In genomic region chr5:143162810-143163209, GRCh38 we compare ENCODE assay signal across 26 cellular contexts.
"Had no signal": no experiment of that assay in that cellular context is flagged by ENCODE, and none has a peak within 500 bp of the region (broad histone marks: within the 10 kb centered on the region; RNA-seq: fewer than 3 reads in every experiment).

No MANE protein-coding gene starts in this region.

- DNase-seq: hypothalamus; immature natural killer cell; kidney; left colon; left lung; lower lobe of right lung; mammary epithelial cell; mesenchymal stem cell; naive B cell; nephron progenitor cell; occipital lobe; stimulated activated CD4-positive, alpha-beta T cell treated with anti-CD3 and anti-CD28 coated beads, Interleukin-12 subunit alpha, Interleukin-12 subunit beta, amount 100 ng/mL, for 4 hours; stimulated activated CD4-positive, alpha-beta T cell treated with anti-CD3 and anti-CD28 coated beads, Interleukin-15, amount 100 ng/mL, for 24 hours; stimulated activated CD4-positive, alpha-beta T cell treated with anti-CD3 and anti-CD28 coated beads, Interleukin-2, amount 100 ng/mL, for 24 hours; stimulated activated CD4-positive, alpha-beta T cell treated with anti-CD3 and anti-CD28 coated beads, Interleukin-4, amount 100 ng/mL, for 1 hour; stimulated activated naive B cell treated with anti-CD40 and anti-IgM and Interleukin-4, amounts not matched to agents 10 μg/mL and 1 μg/mL and 100 μg/mL, for 72 hours; stimulated activated naive CD8-positive, alpha-beta T cell treated with anti-CD3 and anti-CD28 coated beads, Interleukin-15, Interleukin-2, amounts not matched to agents 100 U/mL and 50 U/mL, for 24 hours; stomach; tibial artery; upper lobe of right lung had no signal

- H3K27me3 Mint-ChIP-seq: naive B cell; stimulated activated naive B cell treated with anti-CD40 and anti-IgM and Interleukin-4, amounts not matched to agents 10 μg/mL and 1 μg/mL and 100 μg/mL, for 72 hours had no signal

- H3K27me3 ChIP-seq: left lung, neural progenitor cell, neutrophil, right atrium auricular region, stomach, tibial artery, upper lobe of right lung had no signal

- H3K9me3 Mint-ChIP-seq: immature natural killer cell, nephron progenitor cell had no signal

- H3K4me2 ChIP-seq: neural progenitor cell had no signal

- H2AFZ ChIP-seq: neural progenitor cell, parathyroid adenoma had no signal

- H3K36me3 Mint-ChIP-seq: neural progenitor cell had no signal

- H3K36me3 ChIP-seq: left lung, lower lobe of right lung, neural progenitor cell, right atrium auricular region, stomach, thoracic aorta, tibial artery, upper lobe of right lung had no signal

- H3K4me1 Mint-ChIP-seq: nephron progenitor cell had no signal

- H3K9me3 ChIP-seq: left lung, lower lobe of right lung, neutrophil, right atrium auricular region, stomach, thoracic aorta, tibial artery, upper lobe of right lung had no signal

- H3K4me3 ChIP-seq: left lung, lower lobe of right lung, neural progenitor cell, right atrium auricular region, skin epidermis, stomach, thoracic aorta, tibial artery, upper lobe of right lung had no signal

- H3K27ac ChIP-seq: left lung, lower lobe of right lung, neural progenitor cell, neutrophil, parathyroid adenoma, right atrium auricular region, skin epidermis, thoracic aorta, tibial artery, upper lobe of right lung had no signal

- H3K27ac Mint-ChIP-seq: naive B cell; nephron progenitor cell; neural progenitor cell; stimulated activated naive B cell treated with anti-CD40 and anti-IgM and Interleukin-4, amounts not matched to agents 10 μg/mL and 1 μg/mL and 100 μg/mL, for 72 hours had no signal

- H3K4me3 Mint-ChIP-seq: immature natural killer cell; naive B cell; nephron progenitor cell; neural progenitor cell; stimulated activated naive B cell treated with anti-CD40 and anti-IgM and Interleukin-4, amounts not matched to agents 10 μg/mL and 1 μg/mL and 100 μg/mL, for 72 hours had no signal

- ATAC-seq: left colon; left lung; stimulated activated naive B cell treated with anti-CD40 and anti-IgM and Interleukin-4, amounts not matched to agents 10 μg/mL and 1 μg/mL and 100 μg/mL, for 72 hours; stimulated activated naive CD8-positive, alpha-beta T cell treated with anti-CD3 and anti-CD28 coated beads, Interleukin-15, Interleukin-2, amounts not matched to agents 100 U/mL and 50 U/mL, for 24 hours had no signal

- H3K9ac ChIP-seq: neural progenitor cell, parathyroid adenoma had no signal

- H3K4me1 ChIP-seq: left lung, lower lobe of right lung, parathyroid adenoma, right atrium auricular region, upper lobe of right lung had no signal
